ENCODE assay signal across 1 cellular context in the genomic region with DNA sequence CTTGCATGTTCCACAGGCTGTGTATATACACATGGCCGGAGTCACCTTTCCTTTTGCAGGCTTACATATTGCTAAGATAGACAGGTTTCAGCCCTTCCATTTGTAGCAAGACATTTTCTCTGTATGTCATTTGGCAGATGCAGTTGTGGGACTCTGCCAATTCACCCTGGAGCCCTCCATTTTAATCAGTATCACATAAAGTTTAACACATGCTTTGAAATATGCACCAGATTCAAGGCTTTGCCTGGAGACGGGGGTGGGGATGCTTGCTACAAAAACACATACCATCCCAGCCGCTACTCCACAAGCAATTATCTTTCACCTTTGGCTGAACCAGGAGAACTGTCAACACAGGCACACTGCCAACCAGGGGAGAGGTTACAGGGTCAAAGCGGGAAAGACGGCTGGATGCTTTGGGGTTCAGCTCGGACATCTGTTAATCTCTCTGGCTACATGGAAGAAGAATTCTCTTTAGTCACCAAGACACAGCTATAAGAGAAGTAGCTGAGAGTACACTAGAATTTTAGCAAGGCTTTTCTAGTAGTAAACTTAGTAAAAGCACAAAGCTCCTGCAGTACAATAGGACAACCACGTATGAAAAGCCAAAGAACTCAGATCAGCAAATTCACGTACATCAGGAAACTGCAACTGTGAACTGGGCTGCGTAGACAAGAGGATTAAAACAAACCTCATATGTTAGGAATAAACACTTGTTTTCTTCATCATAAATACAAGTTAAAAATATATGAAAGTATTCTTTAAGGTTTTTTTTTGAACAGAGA.
TF ChIP-seq lines count a peak whose summit lies in the region.

No MANE protein-coding gene starts in this region.

TF ChIP-seq in HepG2, 621 proteins besides CTCF, POLR2A, EP300 and RAD21 (continued from another document and continues in another):
- TF ChIP-seq HNF4G (IDR thresholded peaks at IDR 0.05; ENCODE audit: borderline replicate concordance, low read depth, low read length) (peak; percentile 76; the same call in 1 of the 2 replicates), HNF4G (CRISPR knock-in tag; IDR thresholded peaks at IDR 0.05; ENCODE audit: borderline replicate concordance, low read depth) (no peak; the same call in 1 of the 2 replicates), MAZ (IDR thresholded peaks at IDR 0.05; ENCODE audit: borderline replicate concordance, low read depth, low read length) (no peak), MAZ (CRISPR knock-in tag; IDR thresholded peaks at IDR 0.05; ENCODE audit: low read depth) (no peak), FOXP1 (IDR thresholded peaks at IDR 0.05) (no peak), FOXP1 (CRISPR knock-in tag; IDR thresholded peaks at IDR 0.05) (peak; percentile 85), ZFP82 (CRISPR knock-in tag; IDR thresholded peaks at IDR 0.05; ENCODE audit: borderline replicate concordance) (no peak), ZNF747 (CRISPR knock-in tag; IDR thresholded peaks at IDR 0.05; ENCODE audit: borderline replicate concordance) (no peak), ZNF256 (CRISPR knock-in tag; conservative IDR thresholded peaks at IDR 0.05) (no peak), ZNF775 (CRISPR knock-in tag; IDR thresholded peaks at IDR 0.05; ENCODE audit: borderline replicate concordance) (no peak), SETDB1 (CRISPR knock-in tag; IDR thresholded peaks at IDR 0.05; ENCODE audit: borderline replicate concordance) (no peak), NFIB (CRISPR knock-in tag; IDR thresholded peaks at IDR 0.05; ENCODE audit: borderline replicate concordance) (no peak), POGZ (CRISPR knock-in tag; IDR thresholded peaks at IDR 0.05) (peak; percentile 91), ZNF761 (CRISPR knock-in tag; conservative IDR thresholded peaks at IDR 0.05) (peak; percentile 78; the same call in 1 of the 2 replicates), ZNF674 (CRISPR knock-in tag; IDR thresholded peaks at IDR 0.05; ENCODE audit: low read depth) (no peak), FOXA1 (IDR thresholded peaks at IDR 0.05) (no peak), FOXA1 (CRISPR knock-in tag; IDR thresholded peaks at IDR 0.05) (peak; percentile 98), ZNF878 (CRISPR knock-in tag; IDR thresholded peaks at IDR 0.05) (no peak), ZNF331 (CRISPR knock-in tag; IDR thresholded peaks at IDR 0.05) (peak; percentile 90), PHF5A (CRISPR knock-in tag; IDR thresholded peaks at IDR 0.05; ENCODE audit: low read depth, unreplicated experiment) (peak; percentile 76), SYNCRIP (IDR thresholded peaks at IDR 0.05; ENCODE audit: insufficient read depth, low read depth, low read length) (no peak), ELF3 (CRISPR knock-in tag; IDR thresholded peaks at IDR 0.05) (peak; percentile 62), ZFX (CRISPR knock-in tag; IDR thresholded peaks at IDR 0.05; ENCODE audit: low read depth) (no peak), ZNF547 (CRISPR knock-in tag; IDR thresholded peaks at IDR 0.05) (no peak), SP1 (IDR thresholded peaks at IDR 0.05) (no peak), SP1 (CRISPR knock-in tag; IDR thresholded peaks at IDR 0.05) (no peak), ZFP90 (CRISPR knock-in tag; IDR thresholded peaks at IDR 0.05; ENCODE audit: borderline replicate concordance) (peak; percentile 84; the same call in 1 of the 2 replicates), ZNF296 (CRISPR knock-in tag; conservative IDR thresholded peaks at IDR 0.05) (no peak), CEBPB (IDR thresholded peaks at IDR 0.05; ENCODE audit: borderline replicate concordance, low read depth, low read length) (no peak), ZNF510 (CRISPR knock-in tag; IDR thresholded peaks at IDR 0.05; ENCODE audit: low read depth) (0 out of 2 replicates have a peak, but pooled peaks have one; percentile 68), SIX4 (CRISPR knock-in tag; IDR thresholded peaks at IDR 0.05) (peak; percentile 61; the same call in 1 of the 2 replicates), HNF4A (CRISPR knock-in tag; IDR thresholded peaks at IDR 0.05) (peak; percentile 94), THAP11 (CRISPR knock-in tag; IDR thresholded peaks at IDR 0.05) (peak; percentile 72), KLF6 (CRISPR knock-in tag; IDR thresholded peaks at IDR 0.05) (no peak), HOXD1 (CRISPR knock-in tag; IDR thresholded peaks at IDR 0.05) (peak; percentile 76; the same call in 1 of the 2 replicates), HDAC2 (CRISPR knock-in tag; IDR thresholded peaks at IDR 0.05) (peak; percentile 96), NR2F2 (IDR thresholded peaks at IDR 0.05; ENCODE audit: borderline replicate concordance, low read depth) (peak; percentile 98), ZFYVE20 (CRISPR knock-in tag; IDR thresholded peaks at IDR 0.05; ENCODE audit: borderline replicate concordance, low read depth) (no peak), ZNF629 (CRISPR knock-in tag; conservative IDR thresholded peaks at IDR 0.05) (no peak), ZNF850 (CRISPR knock-in tag; conservative IDR thresholded peaks at IDR 0.05) (no peak)
- TF ChIP-seq, protein P1, sequence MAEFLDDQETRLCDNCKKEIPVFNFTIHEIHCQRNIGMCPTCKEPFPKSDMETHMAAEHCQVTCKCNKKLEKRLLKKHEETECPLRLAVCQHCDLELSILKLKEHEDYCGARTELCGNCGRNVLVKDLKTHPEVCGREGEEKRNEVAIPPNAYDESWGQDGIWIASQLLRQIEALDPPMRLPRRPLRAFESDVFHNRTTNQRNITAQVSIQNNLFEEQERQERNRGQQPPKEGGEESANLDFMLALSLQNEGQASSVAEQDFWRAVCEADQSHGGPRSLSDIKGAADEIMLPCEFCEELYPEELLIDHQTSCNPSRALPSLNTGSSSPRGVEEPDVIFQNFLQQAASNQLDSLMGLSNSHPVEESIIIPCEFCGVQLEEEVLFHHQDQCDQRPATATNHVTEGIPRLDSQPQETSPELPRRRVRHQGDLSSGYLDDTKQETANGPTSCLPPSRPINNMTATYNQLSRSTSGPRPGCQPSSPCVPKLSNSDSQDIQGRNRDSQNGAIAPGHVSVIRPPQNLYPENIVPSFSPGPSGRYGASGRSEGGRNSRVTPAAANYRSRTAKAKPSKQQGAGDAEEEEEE (CRISPR knock-in tag; IDR thresholded peaks at IDR 0.05; ENCODE audit: borderline replicate concordance), result no peak
- TF ChIP-seq, protein P2, sequence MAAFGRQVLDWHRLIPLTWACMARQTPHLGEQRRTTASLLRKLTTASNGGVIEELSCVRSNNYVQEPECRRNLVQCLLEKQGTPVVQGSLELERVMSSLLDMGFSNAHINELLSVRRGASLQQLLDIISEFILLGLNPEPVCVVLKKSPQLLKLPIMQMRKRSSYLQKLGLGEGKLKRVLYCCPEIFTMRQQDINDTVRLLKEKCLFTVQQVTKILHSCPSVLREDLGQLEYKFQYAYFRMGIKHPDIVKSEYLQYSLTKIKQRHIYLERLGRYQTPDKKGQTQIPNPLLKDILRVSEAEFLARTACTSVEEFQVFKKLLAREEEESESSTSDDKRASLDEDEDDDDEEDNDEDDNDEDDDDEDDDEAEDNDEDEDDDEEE (CRISPR knock-in tag; IDR thresholded peaks at IDR 0.05), result no peak
- TF ChIP-seq, protein P3, sequence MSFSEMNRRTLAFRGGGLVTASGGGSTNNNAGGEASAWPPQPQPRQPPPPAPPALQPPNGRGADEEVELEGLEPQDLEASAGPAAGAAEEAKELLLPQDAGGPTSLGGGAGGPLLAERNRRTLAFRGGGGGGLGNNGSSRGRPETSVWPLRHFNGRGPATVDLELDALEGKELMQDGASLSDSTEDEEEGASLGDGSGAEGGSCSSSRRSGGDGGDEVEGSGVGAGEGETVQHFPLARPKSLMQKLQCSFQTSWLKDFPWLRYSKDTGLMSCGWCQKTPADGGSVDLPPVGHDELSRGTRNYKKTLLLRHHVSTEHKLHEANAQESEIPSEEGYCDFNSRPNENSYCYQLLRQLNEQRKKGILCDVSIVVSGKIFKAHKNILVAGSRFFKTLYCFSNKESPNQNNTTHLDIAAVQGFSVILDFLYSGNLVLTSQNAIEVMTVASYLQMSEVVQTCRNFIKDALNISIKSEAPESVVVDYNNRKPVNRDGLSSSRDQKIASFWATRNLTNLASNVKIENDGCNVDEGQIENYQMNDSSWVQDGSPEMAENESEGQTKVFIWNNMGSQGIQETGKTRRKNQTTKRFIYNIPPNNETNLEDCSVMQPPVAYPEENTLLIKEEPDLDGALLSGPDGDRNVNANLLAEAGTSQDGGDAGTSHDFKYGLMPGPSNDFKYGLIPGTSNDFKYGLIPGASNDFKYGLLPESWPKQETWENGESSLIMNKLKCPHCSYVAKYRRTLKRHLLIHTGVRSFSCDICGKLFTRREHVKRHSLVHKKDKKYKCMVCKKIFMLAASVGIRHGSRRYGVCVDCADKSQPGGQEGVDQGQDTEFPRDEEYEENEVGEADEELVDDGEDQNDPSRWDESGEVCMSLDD (CRISPR knock-in tag; IDR thresholded peaks at IDR 0.05; ENCODE audit: borderline replicate concordance), result peak; percentile 97; the same call in 1 of the 2 replicates
- TF ChIP-seq, protein P4, sequence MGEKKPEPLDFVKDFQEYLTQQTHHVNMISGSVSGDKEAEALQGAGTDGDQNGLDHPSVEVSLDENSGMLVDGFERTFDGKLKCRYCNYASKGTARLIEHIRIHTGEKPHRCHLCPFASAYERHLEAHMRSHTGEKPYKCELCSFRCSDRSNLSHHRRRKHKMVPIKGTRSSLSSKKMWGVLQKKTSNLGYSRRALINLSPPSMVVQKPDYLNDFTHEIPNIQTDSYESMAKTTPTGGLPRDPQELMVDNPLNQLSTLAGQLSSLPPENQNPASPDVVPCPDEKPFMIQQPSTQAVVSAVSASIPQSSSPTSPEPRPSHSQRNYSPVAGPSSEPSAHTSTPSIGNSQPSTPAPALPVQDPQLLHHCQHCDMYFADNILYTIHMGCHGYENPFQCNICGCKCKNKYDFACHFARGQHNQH (CRISPR knock-in tag; IDR thresholded peaks at IDR 0.05), result peak; percentile 84; the same call in 1 of the 2 replicates
- TF ChIP-seq, protein P5, sequence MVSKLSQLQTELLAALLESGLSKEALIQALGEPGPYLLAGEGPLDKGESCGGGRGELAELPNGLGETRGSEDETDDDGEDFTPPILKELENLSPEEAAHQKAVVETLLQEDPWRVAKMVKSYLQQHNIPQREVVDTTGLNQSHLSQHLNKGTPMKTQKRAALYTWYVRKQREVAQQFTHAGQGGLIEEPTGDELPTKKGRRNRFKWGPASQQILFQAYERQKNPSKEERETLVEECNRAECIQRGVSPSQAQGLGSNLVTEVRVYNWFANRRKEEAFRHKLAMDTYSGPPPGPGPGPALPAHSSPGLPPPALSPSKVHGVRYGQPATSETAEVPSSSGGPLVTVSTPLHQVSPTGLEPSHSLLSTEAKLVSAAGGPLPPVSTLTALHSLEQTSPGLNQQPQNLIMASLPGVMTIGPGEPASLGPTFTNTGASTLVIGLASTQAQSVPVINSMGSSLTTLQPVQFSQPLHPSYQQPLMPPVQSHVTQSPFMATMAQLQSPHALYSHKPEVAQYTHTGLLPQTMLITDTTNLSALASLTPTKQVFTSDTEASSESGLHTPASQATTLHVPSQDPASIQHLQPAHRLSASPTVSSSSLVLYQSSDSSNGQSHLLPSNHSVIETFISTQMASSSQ (IDR thresholded peaks at IDR 0.05; ENCODE audit: low read depth), result peak; percentile 80
- TF ChIP-seq, protein P5 (CRISPR knock-in tag; IDR thresholded peaks at IDR 0.05; ENCODE audit: borderline replicate concordance), result peak; percentile 96
- TF ChIP-seq, protein P6, sequence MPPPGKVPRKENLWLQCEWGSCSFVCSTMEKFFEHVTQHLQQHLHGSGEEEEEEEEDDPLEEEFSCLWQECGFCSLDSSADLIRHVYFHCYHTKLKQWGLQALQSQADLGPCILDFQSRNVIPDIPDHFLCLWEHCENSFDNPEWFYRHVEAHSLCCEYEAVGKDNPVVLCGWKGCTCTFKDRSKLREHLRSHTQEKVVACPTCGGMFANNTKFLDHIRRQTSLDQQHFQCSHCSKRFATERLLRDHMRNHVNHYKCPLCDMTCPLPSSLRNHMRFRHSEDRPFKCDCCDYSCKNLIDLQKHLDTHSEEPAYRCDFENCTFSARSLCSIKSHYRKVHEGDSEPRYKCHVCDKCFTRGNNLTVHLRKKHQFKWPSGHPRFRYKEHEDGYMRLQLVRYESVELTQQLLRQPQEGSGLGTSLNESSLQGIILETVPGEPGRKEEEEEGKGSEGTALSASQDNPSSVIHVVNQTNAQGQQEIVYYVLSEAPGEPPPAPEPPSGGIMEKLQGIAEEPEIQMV (CRISPR knock-in tag; IDR thresholded peaks at IDR 0.05; ENCODE audit: low read depth), result peak; percentile 59; the same call in 1 of the 2 replicates
- TF ChIP-seq, protein P7, sequence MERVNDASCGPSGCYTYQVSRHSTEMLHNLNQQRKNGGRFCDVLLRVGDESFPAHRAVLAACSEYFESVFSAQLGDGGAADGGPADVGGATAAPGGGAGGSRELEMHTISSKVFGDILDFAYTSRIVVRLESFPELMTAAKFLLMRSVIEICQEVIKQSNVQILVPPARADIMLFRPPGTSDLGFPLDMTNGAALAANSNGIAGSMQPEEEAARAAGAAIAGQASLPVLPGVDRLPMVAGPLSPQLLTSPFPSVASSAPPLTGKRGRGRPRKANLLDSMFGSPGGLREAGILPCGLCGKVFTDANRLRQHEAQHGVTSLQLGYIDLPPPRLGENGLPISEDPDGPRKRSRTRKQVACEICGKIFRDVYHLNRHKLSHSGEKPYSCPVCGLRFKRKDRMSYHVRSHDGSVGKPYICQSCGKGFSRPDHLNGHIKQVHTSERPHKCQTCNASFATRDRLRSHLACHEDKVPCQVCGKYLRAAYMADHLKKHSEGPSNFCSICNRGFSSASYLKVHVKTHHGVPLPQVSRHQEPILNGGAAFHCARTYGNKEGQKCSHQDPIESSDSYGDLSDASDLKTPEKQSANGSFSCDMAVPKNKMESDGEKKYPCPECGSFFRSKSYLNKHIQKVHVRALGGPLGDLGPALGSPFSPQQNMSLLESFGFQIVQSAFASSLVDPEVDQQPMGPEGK (CRISPR knock-in tag; IDR thresholded peaks at IDR 0.05), result peak; percentile 76
